In genomic region chr20:39533858-39534257, GRCh38 we compare ENCODE assay signal across 21 cellular contexts.
DNase-seq lines count a peak whose midpoint lies in the region; ATAC-seq, FAIRE-seq and TF ChIP-seq lines count a peak whose summit lies in the region.
"Had no signal": no experiment of that assay in that cellular context is flagged by ENCODE, and none has a peak within 500 bp of the region (broad histone marks: within the 10 kb centered on the region; RNA-seq: fewer than 3 reads in every experiment).

No MANE protein-coding gene starts in this region.

- ATAC-seq in mucosa of descending colon = peak; percentile 84
- no peak for ATAC-seq in GM23338
- ATAC-seq: CD8-positive, alpha-beta T cell; HCT116 had no signal

- H2AFZ ChIP-seq in GM23338 = no peak overlapping the region
- H2AFZ ChIP-seq: GM23248 had no signal

- H3K9me3 ChIP-seq in mucosa of descending colon (no peaks in the 10 kb centered on the region), tibial artery (no peaks in the 10 kb centered on the region)
- H3K9me3 ChIP-seq: BLaER1, Caco-2 had no signal

- H3K4me1 ChIP-seq in mucosa of descending colon (ENCODE audit: low read depth) = no peaks in the 10 kb centered on the region
- H3K4me1 ChIP-seq in GM23338 (ENCODE audit: insufficient read depth) = peaks cover 13% of the 10 kb centered on the region
- no peaks in the 10 kb centered on the region for H3K4me1 ChIP-seq in tibial artery
- H3K4me1 ChIP-seq: BLaER1, Caco-2 had no signal

- H3K4me3 ChIP-seq in LNCaP clone FGC (ENCODE audit: low read depth, low read length) (no peak overlapping the region), mucosa of descending colon (no peak overlapping the region), GM23338 (no peak overlapping the region), tibial artery (no peak overlapping the region)
- H3K4me3 ChIP-seq: BLaER1, GM23248 had no signal

- H3K36me3 ChIP-seq in mucosa of descending colon (ENCODE audit: low read depth) = no peaks in the 10 kb centered on the region
- H3K36me3 ChIP-seq in GM23338 (ENCODE audit: insufficient read depth) = no peaks in the 10 kb centered on the region
- no peaks in the 10 kb centered on the region for H3K36me3 ChIP-seq in tibial artery
- H3K36me3 ChIP-seq: BLaER1 had no signal

- H3K27ac Mint-ChIP-seq in GM23338 = no peak overlapping the region
- H3K27ac Mint-ChIP-seq: B cell; CD4-positive, CD25-positive, alpha-beta regulatory T cell; CD8-positive, alpha-beta T cell; H9 had no signal

- H3K4me2 ChIP-seq in GM23338 = no peak overlapping the region
- H3K4me2 ChIP-seq: BLaER1 had no signal

- peaks cover 37% of the 10 kb centered on the region for H3K4me1 Mint-ChIP-seq in GM23338
- H3K4me1 Mint-ChIP-seq: CD4-positive, CD25-positive, alpha-beta regulatory T cell had no signal

- no peaks in the 10 kb centered on the region for H3K27me3 Mint-ChIP-seq in GM23338 (ENCODE audit: insufficient read depth, low read depth, poor library complexity)
- H3K27me3 Mint-ChIP-seq: B cell; CD4-positive, CD25-positive, alpha-beta regulatory T cell had no signal

- DNase-seq in LNCaP clone FGC (ENCODE audit: low read depth) (peak; percentile 8), mucosa of descending colon (peak in 1 of 3 donors; percentile 23), NCI-H82 (lab: John Stamatoyannopoulos, UW) (no peak), GM23338 (ENCODE audit: low spot score) (no peak), tibial artery (no peak)
- DNase-seq: Caco-2; CD4-positive, CD25-positive, alpha-beta regulatory T cell; CD8-positive, alpha-beta T cell; DMS153; DND-41; GM23248; H9 had no signal

- no peaks in the 10 kb centered on the region for H3K36me3 Mint-ChIP-seq in GM23338 (ENCODE audit: low read depth)
- H3K36me3 Mint-ChIP-seq: CD4-positive, CD25-positive, alpha-beta regulatory T cell; CD8-positive, alpha-beta T cell had no signal

- no peaks in the 10 kb centered on the region for H3K27me3 ChIP-seq in GM23338 (ENCODE audit: insufficient read depth)
- H3K27me3 ChIP-seq in tibial artery = no peaks in the 10 kb centered on the region
- H3K27me3 ChIP-seq: BLaER1 had no signal

- no peaks in the 10 kb centered on the region for H3F3A ChIP-seq in GM23338 (replicated peaks; ENCODE audit: low read depth)

- peak; percentile 5 for FAIRE-seq in colon (lab: Jason Lieb, UNC)
- FAIRE-seq: A204.1, G401.6, GM12892 had no signal

- no peaks in the 10 kb centered on the region for H3K9me2 ChIP-seq in GM23338 (ENCODE audit: insufficient read depth)

- no peaks in the 10 kb centered on the region for H3K9me3 Mint-ChIP-seq in GM23338
- H3K9me3 Mint-ChIP-seq: CD8-positive, alpha-beta T cell had no signal

- intact Hi-C loops in mucosa of descending colon (cut with DNase I, micrococcal nuclease) = no loop called here
- intact Hi-C loops in tibial artery (cut with DNase I; ENCODE audit: low total_unique reads) = no loop called here

- H3K4me3 Mint-ChIP-seq in GM23338 = no peak overlapping the region
- H3K4me3 Mint-ChIP-seq: B cell; CD4-positive, CD25-positive, alpha-beta regulatory T cell; CD8-positive, alpha-beta T cell; H9 had no signal

- TF ChIP-seq CTCF in LNCaP clone FGC (IDR thresholded peaks at IDR 0.05; ENCODE audit: control insufficient read depth, extremely low read depth, insufficient read depth) (no peak), mucosa of descending colon (IDR thresholded peaks at IDR 0.05) (no peak), GM23338 (conservative IDR thresholded peaks at IDR 0.05; ENCODE audit: low read depth in 2 of 2) (no peak), tibial artery (IDR thresholded peaks at IDR 0.05) (no peak)

- H3K79me2 ChIP-seq in GM23338 (replicated peaks; ENCODE audit: insufficient read depth) = no peaks in the 10 kb centered on the region

- H3K27ac ChIP-seq in GM23338 (ENCODE audit: low read depth) (no peak overlapping the region), tibial artery (no peak overlapping the region)
- H3K27ac ChIP-seq: 22Rv1, BLaER1, C4-2B, GM23248 had no signal

- H4K20me1 ChIP-seq in GM23338 (replicated peaks; ENCODE audit: insufficient read depth) = no peaks in the 10 kb centered on the region
- H4K20me1 ChIP-seq: BLaER1 had no signal

TF ChIP-seq in GM23338, 12 proteins besides CTCF, POLR2A, EP300 and RAD21 (continues in another document):
- TF ChIP-seq NANOG (IDR thresholded peaks at IDR 0.05; ENCODE audit: borderline replicate concordance) (no peak), ZNF331 (CRISPR knock-in tag; IDR thresholded peaks at IDR 0.05; ENCODE audit: low read depth) (no peak), EZH2 (IDR thresholded peaks at IDR 0.05; ENCODE audit: low read depth, unreplicated experiment) (no peak), ETS1 (IDR thresholded peaks at IDR 0.05) (no peak), EZH2phosphoT487 (IDR thresholded peaks at IDR 0.05; ENCODE audit: unreplicated experiment) (no peak), ZNF462 (CRISPR knock-in tag; IDR thresholded peaks at IDR 0.05) (no peak), ZNF114 (CRISPR knock-in tag; IDR thresholded peaks at IDR 0.05) (no peak), POLR2AphosphoS5 (IDR thresholded peaks at IDR 0.05; ENCODE audit: low read depth) (no peak)
